1 cellular context compared by ENCODE assay signal in the genomic region with DNA sequence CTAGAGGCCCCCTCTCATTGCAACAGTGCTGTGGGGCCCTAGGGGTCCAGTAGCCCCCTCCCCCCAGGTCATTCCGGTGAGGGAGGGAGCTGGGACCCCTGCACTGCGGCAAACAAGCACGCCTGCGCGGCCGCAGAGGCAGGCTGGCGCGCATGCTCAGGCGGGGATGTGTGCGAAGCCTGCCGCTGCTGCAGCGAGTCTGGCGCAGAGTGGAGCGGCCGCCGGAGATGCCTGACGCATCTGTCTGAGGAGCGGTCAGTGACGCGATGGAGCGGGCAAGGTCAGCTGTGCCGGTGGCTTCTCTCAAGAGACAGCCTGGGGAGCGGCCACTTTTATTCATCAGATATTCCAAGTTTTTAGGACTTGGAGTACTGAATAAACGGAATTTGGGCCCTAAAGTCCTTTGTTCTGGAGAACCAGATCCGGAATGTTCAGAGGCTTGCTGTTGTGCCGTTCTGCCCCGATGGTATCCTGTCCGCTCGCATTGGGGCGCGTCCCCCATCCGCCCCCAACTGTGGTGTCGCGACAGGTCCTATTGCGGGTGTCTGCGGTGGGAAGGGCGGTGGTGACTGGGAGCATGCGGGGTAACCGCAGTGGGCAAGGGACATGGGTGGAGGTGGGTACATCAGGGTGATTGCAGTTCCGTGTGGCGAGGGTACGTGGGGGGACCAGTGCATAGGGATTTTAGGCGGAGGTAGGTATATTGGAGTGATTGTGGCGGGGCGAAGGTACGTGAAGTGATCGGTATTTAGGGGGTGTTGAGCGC.
A peak's percentile ranks its signal among the peaks of the same experiment; 100 is the strongest.
TF ChIP-seq lines count a peak whose summit lies in the region.

A gene (plus strand): TSS at position 205 of the 766 bp plus-strand sequence. CDS start 19,467 bp downstream, outside the sequence.
A gene with protein sequence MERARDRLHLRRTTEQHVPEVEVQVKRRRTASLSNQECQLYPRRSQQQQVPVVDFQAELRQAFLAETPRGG (plus strand): TSS at position 205 of the 766 bp plus-strand sequence. CDS start 62 bp downstream, at position 267.

TF ChIP-seq in GM12878, 131 proteins besides CTCF, POLR2A, EP300 and RAD21 (continued from another document and continues in another):
- TF ChIP-seq, protein P1, sequence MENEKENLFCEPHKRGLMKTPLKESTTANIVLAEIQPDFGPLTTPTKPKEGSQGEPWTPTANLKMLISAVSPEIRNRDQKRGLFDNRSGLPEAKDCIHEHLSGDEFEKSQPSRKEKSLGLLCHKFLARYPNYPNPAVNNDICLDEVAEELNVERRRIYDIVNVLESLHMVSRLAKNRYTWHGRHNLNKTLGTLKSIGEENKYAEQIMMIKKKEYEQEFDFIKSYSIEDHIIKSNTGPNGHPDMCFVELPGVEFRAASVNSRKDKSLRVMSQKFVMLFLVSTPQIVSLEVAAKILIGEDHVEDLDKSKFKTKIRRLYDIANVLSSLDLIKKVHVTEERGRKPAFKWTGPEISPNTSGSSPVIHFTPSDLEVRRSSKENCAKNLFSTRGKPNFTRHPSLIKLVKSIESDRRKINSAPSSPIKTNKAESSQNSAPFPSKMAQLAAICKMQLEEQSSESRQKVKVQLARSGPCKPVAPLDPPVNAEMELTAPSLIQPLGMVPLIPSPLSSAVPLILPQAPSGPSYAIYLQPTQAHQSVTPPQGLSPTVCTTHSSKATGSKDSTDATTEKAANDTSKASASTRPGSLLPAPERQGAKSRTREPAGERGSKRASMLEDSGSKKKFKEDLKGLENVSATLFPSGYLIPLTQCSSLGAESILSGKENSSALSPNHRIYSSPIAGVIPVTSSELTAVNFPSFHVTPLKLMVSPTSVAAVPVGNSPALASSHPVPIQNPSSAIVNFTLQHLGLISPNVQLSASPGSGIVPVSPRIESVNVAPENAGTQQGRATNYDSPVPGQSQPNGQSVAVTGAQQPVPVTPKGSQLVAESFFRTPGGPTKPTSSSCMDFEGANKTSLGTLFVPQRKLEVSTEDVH (IDR thresholded peaks at IDR 0.05; ENCODE audit: low read depth, partially characterized antibody): no peak
- TF ChIP-seq POU2F2 (IDR thresholded peaks at IDR 0.05; ENCODE audit: borderline replicate concordance, low read depth, low read length) (0 out of 3 replicates have a peak, but pooled peaks have one; percentile 47), NRF1 (conservative IDR thresholded peaks at IDR 0.05; ENCODE audit: low read depth, low read length) (peak; percentile 68), RBBP5 (conservative IDR thresholded peaks at IDR 0.05) (no peak), PAX8 (IDR thresholded peaks at IDR 0.05) (no peak), ZNF207 (IDR thresholded peaks at IDR 0.05; ENCODE audit: borderline replicate concordance) (no peak), IRF4 (IDR thresholded peaks at IDR 0.05; ENCODE audit: low read depth, low read length) (no peak), SREBF2 (IDR thresholded peaks at IDR 0.05; ENCODE audit: low read length) (no peak), MTA3 (IDR thresholded peaks at IDR 0.05; ENCODE audit: borderline replicate concordance, low read length) (no peak), BACH1 (IDR thresholded peaks at IDR 0.05; ENCODE audit: borderline replicate concordance) (no peak), HCFC1 (IDR thresholded peaks at IDR 0.05; ENCODE audit: low read length) (no peak), TCF7 (IDR thresholded peaks at IDR 0.05; ENCODE audit: borderline replicate concordance) (no peak), FOS (IDR thresholded peaks at IDR 0.05; ENCODE audit: borderline replicate concordance, extremely low read depth, insufficient read length) (no peak), CHD1 (IDR thresholded peaks at IDR 0.05; ENCODE audit: low read depth, low read length) (no peak), DPF2 (IDR thresholded peaks at IDR 0.05) (0 out of 2 replicates have a peak, but pooled peaks have one; percentile 12), JUND (IDR thresholded peaks at IDR 0.05; ENCODE audit: low read depth, low read length) (no peak), CREM (IDR thresholded peaks at IDR 0.05; ENCODE audit: low read depth) (peak; percentile 29; the same call in 1 of the 2 replicates), SRF (IDR thresholded peaks at IDR 0.05; ENCODE audit: low read depth in 2 of 2, low read length in 2 of 2) (no peak), MYC (IDR thresholded peaks at IDR 0.05; ENCODE audit: insufficient read depth, insufficient read length, insufficient replicate concordance, low read length, severe bottlenecking) (no peak), NBN (IDR thresholded peaks at IDR 0.05) (0 out of 2 replicates have a peak, but pooled peaks have one; percentile 23), ATF7 (IDR thresholded peaks at IDR 0.05; ENCODE audit: low read depth) (no peak), TAF1 (IDR thresholded peaks at IDR 0.05; ENCODE audit: borderline replicate concordance, low read depth, low read length) (peak; percentile 74; the same call in 1 of the 2 replicates), POLR2AphosphoS2 (IDR thresholded peaks at IDR 0.05; ENCODE audit: low read depth, low read length) (peak; percentile 61; the same call in 1 of the 2 replicates), SPI1 (IDR thresholded peaks at IDR 0.05; ENCODE audit: borderline replicate concordance, insufficient read depth, low read depth, low read length) (no peak), FOXK2 (IDR thresholded peaks at IDR 0.05) (no peak), STAT3 (IDR thresholded peaks at IDR 0.05; ENCODE audit: low read depth, low read length) (no peak), TARDBP (IDR thresholded peaks at IDR 0.05; ENCODE audit: borderline replicate concordance) (no peak), NFXL1 (IDR thresholded peaks at IDR 0.05; ENCODE audit: borderline replicate concordance) (no peak), ZNF217 (IDR thresholded peaks at IDR 0.05) (no peak), BHLHE40 (IDR thresholded peaks at IDR 0.05; ENCODE audit: borderline replicate concordance in 1 of 2, low read depth in 2 of 2, low read length in 1 of 2) (peak in 1 of 2 experiments; percentile 23; a peak in 1 of 4 replicates), NFYA (IDR thresholded peaks at IDR 0.05; ENCODE audit: borderline replicate concordance, low read depth, low read length) (no peak)
- TF ChIP-seq, protein P2, sequence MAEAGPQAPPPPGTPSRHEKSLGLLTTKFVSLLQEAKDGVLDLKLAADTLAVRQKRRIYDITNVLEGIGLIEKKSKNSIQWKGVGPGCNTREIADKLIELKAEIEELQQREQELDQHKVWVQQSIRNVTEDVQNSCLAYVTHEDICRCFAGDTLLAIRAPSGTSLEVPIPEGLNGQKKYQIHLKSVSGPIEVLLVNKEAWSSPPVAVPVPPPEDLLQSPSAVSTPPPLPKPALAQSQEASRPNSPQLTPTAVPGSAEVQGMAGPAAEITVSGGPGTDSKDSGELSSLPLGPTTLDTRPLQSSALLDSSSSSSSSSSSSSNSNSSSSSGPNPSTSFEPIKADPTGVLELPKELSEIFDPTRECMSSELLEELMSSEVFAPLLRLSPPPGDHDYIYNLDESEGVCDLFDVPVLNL (IDR thresholded peaks at IDR 0.05; ENCODE audit: low read depth, low read length): no peak
- TF ChIP-seq, protein P3, sequence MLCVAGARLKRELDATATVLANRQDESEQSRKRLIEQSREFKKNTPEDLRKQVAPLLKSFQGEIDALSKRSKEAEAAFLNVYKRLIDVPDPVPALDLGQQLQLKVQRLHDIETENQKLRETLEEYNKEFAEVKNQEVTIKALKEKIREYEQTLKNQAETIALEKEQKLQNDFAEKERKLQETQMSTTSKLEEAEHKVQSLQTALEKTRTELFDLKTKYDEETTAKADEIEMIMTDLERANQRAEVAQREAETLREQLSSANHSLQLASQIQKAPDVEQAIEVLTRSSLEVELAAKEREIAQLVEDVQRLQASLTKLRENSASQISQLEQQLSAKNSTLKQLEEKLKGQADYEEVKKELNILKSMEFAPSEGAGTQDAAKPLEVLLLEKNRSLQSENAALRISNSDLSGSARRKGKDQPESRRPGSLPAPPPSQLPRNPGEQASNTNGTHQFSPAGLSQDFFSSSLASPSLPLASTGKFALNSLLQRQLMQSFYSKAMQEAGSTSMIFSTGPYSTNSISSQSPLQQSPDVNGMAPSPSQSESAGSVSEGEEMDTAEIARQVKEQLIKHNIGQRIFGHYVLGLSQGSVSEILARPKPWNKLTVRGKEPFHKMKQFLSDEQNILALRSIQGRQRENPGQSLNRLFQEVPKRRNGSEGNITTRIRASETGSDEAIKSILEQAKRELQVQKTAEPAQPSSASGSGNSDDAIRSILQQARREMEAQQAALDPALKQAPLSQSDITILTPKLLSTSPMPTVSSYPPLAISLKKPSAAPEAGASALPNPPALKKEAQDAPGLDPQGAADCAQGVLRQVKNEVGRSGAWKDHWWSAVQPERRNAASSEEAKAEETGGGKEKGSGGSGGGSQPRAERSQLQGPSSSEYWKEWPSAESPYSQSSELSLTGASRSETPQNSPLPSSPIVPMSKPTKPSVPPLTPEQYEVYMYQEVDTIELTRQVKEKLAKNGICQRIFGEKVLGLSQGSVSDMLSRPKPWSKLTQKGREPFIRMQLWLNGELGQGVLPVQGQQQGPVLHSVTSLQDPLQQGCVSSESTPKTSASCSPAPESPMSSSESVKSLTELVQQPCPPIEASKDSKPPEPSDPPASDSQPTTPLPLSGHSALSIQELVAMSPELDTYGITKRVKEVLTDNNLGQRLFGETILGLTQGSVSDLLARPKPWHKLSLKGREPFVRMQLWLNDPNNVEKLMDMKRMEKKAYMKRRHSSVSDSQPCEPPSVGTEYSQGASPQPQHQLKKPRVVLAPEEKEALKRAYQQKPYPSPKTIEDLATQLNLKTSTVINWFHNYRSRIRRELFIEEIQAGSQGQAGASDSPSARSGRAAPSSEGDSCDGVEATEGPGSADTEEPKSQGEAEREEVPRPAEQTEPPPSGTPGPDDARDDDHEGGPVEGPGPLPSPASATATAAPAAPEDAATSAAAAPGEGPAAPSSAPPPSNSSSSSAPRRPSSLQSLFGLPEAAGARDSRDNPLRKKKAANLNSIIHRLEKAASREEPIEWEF (IDR thresholded peaks at IDR 0.05; ENCODE audit: insufficient replicate concordance, low read depth, low read length): no peak
- TF ChIP-seq, protein P4, sequence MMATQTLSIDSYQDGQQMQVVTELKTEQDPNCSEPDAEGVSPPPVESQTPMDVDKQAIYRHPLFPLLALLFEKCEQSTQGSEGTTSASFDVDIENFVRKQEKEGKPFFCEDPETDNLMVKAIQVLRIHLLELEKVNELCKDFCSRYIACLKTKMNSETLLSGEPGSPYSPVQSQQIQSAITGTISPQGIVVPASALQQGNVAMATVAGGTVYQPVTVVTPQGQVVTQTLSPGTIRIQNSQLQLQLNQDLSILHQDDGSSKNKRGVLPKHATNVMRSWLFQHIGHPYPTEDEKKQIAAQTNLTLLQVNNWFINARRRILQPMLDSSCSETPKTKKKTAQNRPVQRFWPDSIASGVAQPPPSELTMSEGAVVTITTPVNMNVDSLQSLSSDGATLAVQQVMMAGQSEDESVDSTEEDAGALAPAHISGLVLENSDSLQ (IDR thresholded peaks at IDR 0.05): no peak
- TF ChIP-seq, protein P5, sequence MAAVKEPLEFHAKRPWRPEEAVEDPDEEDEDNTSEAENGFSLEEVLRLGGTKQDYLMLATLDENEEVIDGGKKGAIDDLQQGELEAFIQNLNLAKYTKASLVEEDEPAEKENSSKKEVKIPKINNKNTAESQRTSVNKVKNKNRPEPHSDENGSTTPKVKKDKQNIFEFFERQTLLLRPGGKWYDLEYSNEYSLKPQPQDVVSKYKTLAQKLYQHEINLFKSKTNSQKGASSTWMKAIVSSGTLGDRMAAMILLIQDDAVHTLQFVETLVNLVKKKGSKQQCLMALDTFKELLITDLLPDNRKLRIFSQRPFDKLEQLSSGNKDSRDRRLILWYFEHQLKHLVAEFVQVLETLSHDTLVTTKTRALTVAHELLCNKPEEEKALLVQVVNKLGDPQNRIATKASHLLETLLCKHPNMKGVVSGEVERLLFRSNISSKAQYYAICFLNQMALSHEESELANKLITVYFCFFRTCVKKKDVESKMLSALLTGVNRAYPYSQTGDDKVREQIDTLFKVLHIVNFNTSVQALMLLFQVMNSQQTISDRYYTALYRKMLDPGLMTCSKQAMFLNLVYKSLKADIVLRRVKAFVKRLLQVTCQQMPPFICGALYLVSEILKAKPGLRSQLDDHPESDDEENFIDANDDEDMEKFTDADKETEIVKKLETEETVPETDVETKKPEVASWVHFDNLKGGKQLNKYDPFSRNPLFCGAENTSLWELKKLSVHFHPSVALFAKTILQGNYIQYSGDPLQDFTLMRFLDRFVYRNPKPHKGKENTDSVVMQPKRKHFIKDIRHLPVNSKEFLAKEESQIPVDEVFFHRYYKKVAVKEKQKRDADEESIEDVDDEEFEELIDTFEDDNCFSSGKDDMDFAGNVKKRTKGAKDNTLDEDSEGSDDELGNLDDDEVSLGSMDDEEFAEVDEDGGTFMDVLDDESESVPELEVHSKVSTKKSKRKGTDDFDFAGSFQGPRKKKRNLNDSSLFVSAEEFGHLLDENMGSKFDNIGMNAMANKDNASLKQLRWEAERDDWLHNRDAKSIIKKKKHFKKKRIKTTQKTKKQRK (IDR thresholded peaks at IDR 0.05; ENCODE audit: low read depth, low read length): no peak
- TF ChIP-seq, protein P6, sequence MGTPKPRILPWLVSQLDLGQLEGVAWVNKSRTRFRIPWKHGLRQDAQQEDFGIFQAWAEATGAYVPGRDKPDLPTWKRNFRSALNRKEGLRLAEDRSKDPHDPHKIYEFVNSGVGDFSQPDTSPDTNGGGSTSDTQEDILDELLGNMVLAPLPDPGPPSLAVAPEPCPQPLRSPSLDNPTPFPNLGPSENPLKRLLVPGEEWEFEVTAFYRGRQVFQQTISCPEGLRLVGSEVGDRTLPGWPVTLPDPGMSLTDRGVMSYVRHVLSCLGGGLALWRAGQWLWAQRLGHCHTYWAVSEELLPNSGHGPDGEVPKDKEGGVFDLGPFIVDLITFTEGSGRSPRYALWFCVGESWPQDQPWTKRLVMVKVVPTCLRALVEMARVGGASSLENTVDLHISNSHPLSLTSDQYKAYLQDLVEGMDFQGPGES (IDR thresholded peaks at IDR 0.05): no peak
- TF ChIP-seq, protein P7, sequence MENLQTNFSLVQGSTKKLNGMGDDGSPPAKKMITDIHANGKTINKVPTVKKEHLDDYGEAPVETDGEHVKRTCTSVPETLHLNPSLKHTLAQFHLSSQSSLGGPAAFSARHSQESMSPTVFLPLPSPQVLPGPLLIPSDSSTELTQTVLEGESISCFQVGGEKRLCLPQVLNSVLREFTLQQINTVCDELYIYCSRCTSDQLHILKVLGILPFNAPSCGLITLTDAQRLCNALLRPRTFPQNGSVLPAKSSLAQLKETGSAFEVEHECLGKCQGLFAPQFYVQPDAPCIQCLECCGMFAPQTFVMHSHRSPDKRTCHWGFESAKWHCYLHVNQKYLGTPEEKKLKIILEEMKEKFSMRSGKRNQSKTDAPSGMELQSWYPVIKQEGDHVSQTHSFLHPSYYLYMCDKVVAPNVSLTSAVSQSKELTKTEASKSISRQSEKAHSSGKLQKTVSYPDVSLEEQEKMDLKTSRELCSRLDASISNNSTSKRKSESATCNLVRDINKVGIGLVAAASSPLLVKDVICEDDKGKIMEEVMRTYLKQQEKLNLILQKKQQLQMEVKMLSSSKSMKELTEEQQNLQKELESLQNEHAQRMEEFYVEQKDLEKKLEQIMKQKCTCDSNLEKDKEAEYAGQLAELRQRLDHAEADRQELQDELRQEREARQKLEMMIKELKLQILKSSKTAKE (IDR thresholded peaks at IDR 0.05; ENCODE audit: low read depth, poor library complexity, severe bottlenecking): no peak
